ENCODE assay signal across 7 cellular contexts in the genomic region with DNA sequence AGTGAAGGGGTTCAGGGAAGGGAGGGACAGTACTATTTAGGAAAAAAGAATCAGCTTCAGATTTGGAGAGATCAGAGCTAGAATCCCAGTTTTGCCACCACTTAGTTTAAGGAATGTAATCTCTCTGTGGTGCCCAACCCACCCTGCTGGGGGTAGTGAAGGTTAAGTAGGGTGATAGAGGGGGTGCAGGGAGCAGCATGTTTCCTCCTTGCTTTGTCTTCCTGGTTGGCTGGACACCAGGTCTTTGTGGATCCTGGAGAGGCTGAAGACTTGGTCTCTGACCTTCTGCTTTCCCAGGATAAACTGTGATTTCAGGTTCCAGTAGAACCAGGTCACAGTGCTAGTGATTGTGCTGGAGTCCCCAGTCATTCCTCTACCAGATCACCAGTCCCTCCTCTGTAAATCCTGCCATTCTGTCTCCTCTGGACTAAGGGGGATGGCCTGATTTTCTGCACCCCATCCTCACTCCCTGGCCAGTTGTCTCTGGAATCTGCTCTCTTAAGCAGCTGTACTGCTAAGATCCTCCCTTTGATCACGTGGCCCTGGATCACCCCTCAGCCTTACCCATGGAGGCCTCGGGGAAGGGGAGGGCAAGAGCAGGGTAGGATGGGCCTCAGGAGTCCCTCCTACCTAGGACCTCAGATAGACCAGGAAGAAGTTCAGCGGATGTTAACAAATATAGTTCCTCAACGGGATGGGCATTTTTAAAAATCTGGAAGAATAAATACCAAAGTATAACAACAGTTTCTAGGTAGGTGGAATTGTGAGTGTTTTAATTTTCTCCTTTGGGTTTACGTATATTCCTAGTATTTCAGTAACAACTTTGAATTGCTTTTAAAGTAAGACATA. TPM values are rescaled to one million over a fixed set of nuclear protein-coding genes. Genes with fewer than 3 reads are reported as not detected.
DNase-seq lines count a peak whose midpoint lies in the region.
"Had no signal": no experiment of that assay in that cellular context is flagged by ENCODE, and none has a peak within 500 bp of the region (broad histone marks: within the 10 kb centered on the region; RNA-seq: fewer than 3 reads in every experiment).

No MANE protein-coding gene starts in this region.

- H3K4me1 ChIP-seq in adipocyte (ENCODE audit: control insufficient read depth, insufficient read depth, low read length) (peaks cover 52% of the 10 kb centered on the region), muscle layer of duodenum (ENCODE audit: control insufficient read depth in 1 of 2, insufficient read depth in 2 of 2, low read length in 2 of 2) (peaks cover 20 to 35% of the 10 kb centered on the region in 2 donors)

- H3K27ac ChIP-seq in muscle layer of duodenum (ENCODE audit: low read length) = peak overlapping the region; percentile 29

- peak; percentile 29 for DNase-seq in Daoy (ENCODE audit: low read depth)
- DNase-seq in adipocyte (ENCODE audit: low read depth) = peak; percentile 67
- DNase-seq in central memory CD4-positive, alpha-beta T cell = no peak
- no peak for DNase-seq in A172 (ENCODE audit: low spot score)
- DNase-seq in NCI-H1092 treated with DMSO at 0.1 percent for 48 hours (lab: John Stamatoyannopoulos, UW) = no peak
- DNase-seq: effector CD8-positive, alpha-beta T cell had no signal

- no peaks in the 10 kb centered on the region for H3K27me3 ChIP-seq in adipocyte (replicated peaks; ENCODE audit: control insufficient read depth, insufficient read depth, low read length)
- no peaks in the 10 kb centered on the region for H3K27me3 ChIP-seq in muscle layer of duodenum (ENCODE audit: low read depth, low read length)

- H3K4me3 ChIP-seq in adipocyte (ENCODE audit: low read length) (peak overlapping the region; percentile 73), muscle layer of duodenum (ENCODE audit: low read depth in 1 of 2, low read length in 2 of 2) (no peak overlapping the region)

- H3K9me3 ChIP-seq in adipocyte (ENCODE audit: control insufficient read depth, low read length) = no peaks in the 10 kb centered on the region
- H3K9me3 ChIP-seq in muscle layer of duodenum (ENCODE audit: control insufficient read depth in 1 of 2, low read length in 2 of 2) = no peaks in the 10 kb centered on the region

- H3K36me3 ChIP-seq in adipocyte (ENCODE audit: control insufficient read depth, insufficient read depth, low read length, severe bottlenecking) (no peaks in the 10 kb centered on the region), muscle layer of duodenum (ENCODE audit: control insufficient read depth in 1 of 2, insufficient read depth in 2 of 2, low read length in 2 of 2) (no peaks in the 10 kb centered on the region)

- H3K9ac ChIP-seq in adipocyte (ENCODE audit: low read length) = peak overlapping the region; percentile 70

RNA-seq across cellular contexts. Expression of a gene that starts 3.1 kb away (rescaled TPM):
- total RNA-seq in Daoy (2014; rRNA removed; shearing (Covaris generic)) = 5.6 and 5.7 TPM in 2 replicates
- 14.0 and 14.7 TPM in 2 replicates for total RNA-seq in A172 (2014; rRNA removed; shearing (Covaris generic))

RNA-seq across cellular contexts. Expression of a gene that starts 5.0 kb away (rescaled TPM):
- 58.1 and 75.8 TPM in 2 replicates for total RNA-seq in Daoy (2014; rRNA removed; shearing (Covaris generic))
- 53.2 and 60.0 TPM in 2 replicates for total RNA-seq in A172 (2014; rRNA removed; shearing (Covaris generic))

RNA-seq across cellular contexts. Expression of a gene that starts 11.2 kb away (rescaled TPM):
- total RNA-seq in Daoy (2014; rRNA removed; shearing (Covaris generic)) = not detected in 2 replicates
- not detected in 2 replicates for total RNA-seq in A172 (2014; rRNA removed; shearing (Covaris generic))

RNA-seq across cellular contexts. Expression of a gene that starts 44.2 kb away (rescaled TPM):
- 120 and 148 TPM in 2 replicates for total RNA-seq in Daoy (2014; rRNA removed; shearing (Covaris generic))
- total RNA-seq in A172 (2014; rRNA removed; shearing (Covaris generic)) = 107 and 137 TPM in 2 replicates

RNA-seq across cellular contexts. Expression of a gene that starts 54.6 kb away (rescaled TPM):
- 60.9 and 85.2 TPM in 2 replicates for total RNA-seq in Daoy (2014; rRNA removed; shearing (Covaris generic))
- total RNA-seq in A172 (2014; rRNA removed; shearing (Covaris generic)) = 75.2 and 180 TPM in 2 replicates

Comparison
In these comparisons a context has a peak if more than half of its experiments do, and no peak if none do; other contexts are left out.
1. DNase-seq: peak in Daoy (single experiment) and adipocyte (single experiment); none in central memory CD4-positive, alpha-beta T cell (single experiment), A172 (single experiment) and NCI-H1092 treated with DMSO at 0.1 percent for 48 hours (single experiment).